13 cellular contexts compared by ENCODE assay signal in the genomic region with DNA sequence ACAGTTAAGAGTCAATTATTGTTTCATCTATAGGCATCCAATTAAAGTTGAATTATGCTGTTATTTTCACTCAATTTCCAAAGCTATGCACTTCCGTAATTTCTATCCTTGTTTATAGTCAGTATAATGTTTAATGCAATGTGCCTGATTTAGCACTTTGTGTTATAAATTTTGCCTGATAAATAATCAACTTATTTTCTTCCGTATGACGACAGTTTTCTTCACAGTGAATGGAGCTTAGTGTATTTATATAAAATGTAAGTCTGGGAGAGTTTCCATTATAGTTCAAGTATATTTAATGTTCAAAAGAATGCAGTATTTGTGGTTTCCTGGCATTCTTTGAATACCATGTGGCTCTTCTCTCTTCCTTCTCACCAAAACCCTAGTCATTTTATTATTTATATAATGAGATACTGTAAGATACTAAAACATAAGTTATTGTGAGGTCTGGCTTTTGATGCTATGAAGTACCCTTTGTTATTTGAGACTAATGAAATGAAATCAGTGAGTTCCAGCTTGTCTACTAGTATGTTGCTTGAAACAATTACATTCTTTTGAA.
DNase-seq lines count a peak whose midpoint lies in the region; ATAC-seq and TF ChIP-seq lines count a peak whose summit lies in the region.
"Had no signal": no experiment of that assay in that cellular context is flagged by ENCODE, and none has a peak within 500 bp of the region (broad histone marks: within the 10 kb centered on the region; RNA-seq: fewer than 3 reads in every experiment).

No MANE protein-coding gene starts in this region.

- peak overlapping the region; percentile 67 for H3K4me2 ChIP-seq in SK-N-SH

- peaks cover 83% of the 10 kb centered on the region for H3F3A ChIP-seq in SK-N-SH (replicated peaks; ENCODE audit: insufficient read depth)

- no peaks in the 10 kb centered on the region for H3K9me2 ChIP-seq in SK-N-SH

- peaks cover 9% of the 10 kb centered on the region; the same call in 1 of the 2 replicates for H3K9me3 ChIP-seq in SK-N-SH
- H3K9me3 ChIP-seq in colonic mucosa = no peaks in the 10 kb centered on the region
- H3K9me3 ChIP-seq: suprapubic skin had no signal

- peak overlapping the region; percentile 79 to 93; a peak in 3 of 4 replicates for H3K27ac ChIP-seq in SK-N-SH (ENCODE audit: low read depth in 2 of 2, low read length in 1 of 2)
- peak overlapping the region; percentile 98 for H3K27ac ChIP-seq in temporal lobe (ENCODE audit: low read depth, low read length)
- no peak overlapping the region for H3K27ac ChIP-seq in colonic mucosa
- H3K27ac ChIP-seq: suprapubic skin had no signal

- H3K4me1 ChIP-seq in SK-N-SH (ENCODE audit: control insufficient read depth in 1 of 2, insufficient read depth in 2 of 2, low read depth in 1 of 2, low read length in 1 of 2) = peaks cover 40 to 61% of the 10 kb centered on the region in 2 experiments
- H3K4me1 ChIP-seq in colonic mucosa = peaks cover 14% of the 10 kb centered on the region

- H4K20me1 ChIP-seq in SK-N-SH (ENCODE audit: insufficient read depth) = no peaks in the 10 kb centered on the region; the same call in 1 of the 2 replicates

- 12% methylated on average over 3 of the region's 3 CpGs for WGBS in SK-N-SH (ENCODE audit: low lambda C conversion rate)

- intact Hi-C loops in colonic mucosa (cut with DNase I) = no loop called here

- H3K27me3 ChIP-seq in SK-N-SH (ENCODE audit: insufficient read depth) = no peaks in the 10 kb centered on the region
- H3K27me3 ChIP-seq in colonic mucosa = no peaks in the 10 kb centered on the region
- H3K27me3 ChIP-seq: suprapubic skin had no signal

- POLR2A ChIA-PET in SK-N-SH (lab: Yijun Ruan, JAX) = no interaction called here

- peaks cover 63% of the 10 kb centered on the region for H3K4me1 Mint-ChIP-seq in activated CD8-positive, alpha-beta memory T cell treated with anti-CD3 and anti-CD28 coated beads, Interleukin-2, amount 10 ng/mL, durations not matched to agents 7 days and 5 days

- H3K9me3 Mint-ChIP-seq in activated CD8-positive, alpha-beta memory T cell treated with anti-CD3 and anti-CD28 coated beads, Interleukin-2, amount 10 ng/mL, durations not matched to agents 7 days and 5 days (ENCODE audit: low read depth) = peaks cover 4% of the 10 kb centered on the region

- CTCF ChIA-PET in activated CD8-positive, alpha-beta memory T cell treated with anti-CD3 and anti-CD28 coated beads, Interleukin-2, amount 10 ng/mL, durations not matched to agents 7 days and 5 days (lab: Charles Lee) = no interaction called here
- CTCF ChIA-PET in SK-N-SH (lab: Yijun Ruan, JAX) = interaction anchor here (0.6 to 1.3 kb wide), 2 partner anchors 9 to 24 kb away, joined by 3 read pairs; no protein-coding TSS in a partner anchor

- H3K36me3 Mint-ChIP-seq in activated CD8-positive, alpha-beta memory T cell treated with anti-CD3 and anti-CD28 coated beads, Interleukin-2, amount 10 ng/mL, durations not matched to agents 7 days and 5 days = peaks cover 30% of the 10 kb centered on the region
- H3K36me3 Mint-ChIP-seq: IgD-negative memory B cell had no signal

- H3K36me3 ChIP-seq in SK-N-SH (replicated peaks in 1 of 2; ENCODE audit: control insufficient read depth in 1 of 2, insufficient read depth in 2 of 2, low read length in 1 of 2) (peaks cover 6 to 31% of the 10 kb centered on the region in 2 experiments), colonic mucosa (no peaks in the 10 kb centered on the region)
- H3K36me3 ChIP-seq: suprapubic skin had no signal

- TF ChIP-seq EP300 in SK-N-SH (IDR thresholded peaks at IDR 0.05; ENCODE audit: borderline replicate concordance in 1 of 2, low read depth in 1 of 2, low read length in 1 of 2) = peak in 1 of 2 experiments; percentile 69; a peak in 2 of 4 replicates

- peak overlapping the region; percentile 25 for H3K27ac Mint-ChIP-seq in activated CD8-positive, alpha-beta memory T cell treated with anti-CD3 and anti-CD28 coated beads, Interleukin-2, amount 10 ng/mL, durations not matched to agents 7 days and 5 days
- H3K27ac Mint-ChIP-seq: IgD-negative memory B cell had no signal

- no peak for TF ChIP-seq RAD21 in SK-N-SH (IDR thresholded peaks at IDR 0.05; ENCODE audit: low read length)

- DNase-seq in activated CD8-positive, alpha-beta memory T cell treated with anti-CD3 and anti-CD28 coated beads, Interleukin-2, amount 10 ng/mL, durations not matched to agents 7 days and 5 days = no peak
- no peak for DNase-seq in activated CD8-positive, alpha-beta memory T cell treated with anti-CD3 and anti-CD28 coated beads, Interleukin-2, amount 50 U/mL, for 48 hours
- DNase-seq in SK-N-SH (no peak), fibroblast of gingiva (ENCODE audit: low read depth) (peak; percentile 56), colonic mucosa (no peak), NCI-H2171 (lab: John Stamatoyannopoulos, UW) (no peak)
- DNase-seq: NCI-H510A; nephron progenitor cell; stimulated activated CD4-positive, alpha-beta T cell treated with anti-CD3 and anti-CD28 coated beads, Interleukin-1b, Interleukin-23, amount 100 ng/mL, for 48 hours had no signal

- H3K79me2 ChIP-seq in SK-N-SH (ENCODE audit: insufficient read depth) = peaks cover 87% of the 10 kb centered on the region

- TF ChIP-seq CTCF in SK-N-SH (IDR thresholded peaks at IDR 0.05) = no peak
- no peak for TF ChIP-seq CTCF in colonic mucosa (IDR thresholded peaks at IDR 0.05)

- no peak overlapping the region for H2AFZ ChIP-seq in SK-N-SH (ENCODE audit: low read depth)

- H3K9ac ChIP-seq in SK-N-SH (peak overlapping the region; percentile 58), colonic mucosa (ENCODE audit: low read depth in 2 of 2, low read length in 2 of 2) (no peak overlapping the region)

- no peak overlapping the region for H3K4me3 ChIP-seq in SK-N-SH (ENCODE audit: low read depth in 2 of 2, low read length in 1 of 2)
- H3K4me3 ChIP-seq in colonic mucosa = no peak overlapping the region
- H3K4me3 ChIP-seq: suprapubic skin had no signal

- H3K27me3 Mint-ChIP-seq in activated CD8-positive, alpha-beta memory T cell treated with anti-CD3 and anti-CD28 coated beads, Interleukin-2, amount 10 ng/mL, durations not matched to agents 7 days and 5 days = no peaks in the 10 kb centered on the region

- ATAC-seq in activated CD8-positive, alpha-beta memory T cell treated with anti-CD3 and anti-CD28 coated beads, Interleukin-2, amount 10 ng/mL, durations not matched to agents 7 days and 5 days = no peak
- no peak for ATAC-seq in GM19397 (IDR thresholded peaks at IDR 0.05; ENCODE audit: unreplicated experiment)

- H3K4me3 Mint-ChIP-seq in activated CD8-positive, alpha-beta memory T cell treated with anti-CD3 and anti-CD28 coated beads, Interleukin-2, amount 10 ng/mL, durations not matched to agents 7 days and 5 days = no peak overlapping the region
- H3K4me3 Mint-ChIP-seq: nephron progenitor cell had no signal

TF ChIP-seq in SK-N-SH, 30 proteins besides CTCF, POLR2A, EP300 and RAD21 (continues in another document):
- TF ChIP-seq, protein P1, sequence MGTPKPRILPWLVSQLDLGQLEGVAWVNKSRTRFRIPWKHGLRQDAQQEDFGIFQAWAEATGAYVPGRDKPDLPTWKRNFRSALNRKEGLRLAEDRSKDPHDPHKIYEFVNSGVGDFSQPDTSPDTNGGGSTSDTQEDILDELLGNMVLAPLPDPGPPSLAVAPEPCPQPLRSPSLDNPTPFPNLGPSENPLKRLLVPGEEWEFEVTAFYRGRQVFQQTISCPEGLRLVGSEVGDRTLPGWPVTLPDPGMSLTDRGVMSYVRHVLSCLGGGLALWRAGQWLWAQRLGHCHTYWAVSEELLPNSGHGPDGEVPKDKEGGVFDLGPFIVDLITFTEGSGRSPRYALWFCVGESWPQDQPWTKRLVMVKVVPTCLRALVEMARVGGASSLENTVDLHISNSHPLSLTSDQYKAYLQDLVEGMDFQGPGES (IDR thresholded peaks at IDR 0.05; ENCODE audit: low read depth, low read length) = no peak
- TF ChIP-seq GATA2 (CRISPR knock-in tag; IDR thresholded peaks at IDR 0.05) (no peak), NRF1 (IDR thresholded peaks at IDR 0.05; ENCODE audit: low read depth, low read length) (no peak), JUND (IDR thresholded peaks at IDR 0.05) (peak; percentile 49; the same call in 1 of the 2 replicates), NFIC (IDR thresholded peaks at IDR 0.05; ENCODE audit: borderline replicate concordance) (peak; percentile 59; the same call in 1 of the 2 replicates), YY1 (IDR thresholded peaks at IDR 0.05; ENCODE audit: low read depth) (no peak), FOXJ3 (CRISPR knock-in tag; IDR thresholded peaks at IDR 0.05) (no peak), RFX5 (IDR thresholded peaks at IDR 0.05; ENCODE audit: low read length) (no peak), CHD2 (IDR thresholded peaks at IDR 0.05; ENCODE audit: low read length, partially characterized antibody) (no peak), SMC3 (IDR thresholded peaks at IDR 0.05; ENCODE audit: low read depth, low read length) (no peak), MEF2A (IDR thresholded peaks at IDR 0.05; ENCODE audit: borderline replicate concordance, low read depth) (peak; percentile 40; the same call in 1 of the 2 replicates), GABPA (IDR thresholded peaks at IDR 0.05; ENCODE audit: low read depth) (no peak)
- TF ChIP-seq, protein P2, sequence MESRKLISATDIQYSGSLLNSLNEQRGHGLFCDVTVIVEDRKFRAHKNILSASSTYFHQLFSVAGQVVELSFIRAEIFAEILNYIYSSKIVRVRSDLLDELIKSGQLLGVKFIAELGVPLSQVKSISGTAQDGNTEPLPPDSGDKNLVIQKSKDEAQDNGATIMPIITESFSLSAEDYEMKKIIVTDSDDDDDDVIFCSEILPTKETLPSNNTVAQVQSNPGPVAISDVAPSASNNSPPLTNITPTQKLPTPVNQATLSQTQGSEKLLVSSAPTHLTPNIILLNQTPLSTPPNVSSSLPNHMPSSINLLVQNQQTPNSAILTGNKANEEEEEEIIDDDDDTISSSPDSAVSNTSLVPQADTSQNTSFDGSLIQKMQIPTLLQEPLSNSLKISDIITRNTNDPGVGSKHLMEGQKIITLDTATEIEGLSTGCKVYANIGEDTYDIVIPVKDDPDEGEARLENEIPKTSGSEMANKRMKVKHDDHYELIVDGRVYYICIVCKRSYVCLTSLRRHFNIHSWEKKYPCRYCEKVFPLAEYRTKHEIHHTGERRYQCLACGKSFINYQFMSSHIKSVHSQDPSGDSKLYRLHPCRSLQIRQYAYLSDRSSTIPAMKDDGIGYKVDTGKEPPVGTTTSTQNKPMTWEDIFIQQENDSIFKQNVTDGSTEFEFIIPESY (IDR thresholded peaks at IDR 0.05; ENCODE audit: borderline replicate concordance, low read depth) = no peak
- TF ChIP-seq, protein P3, sequence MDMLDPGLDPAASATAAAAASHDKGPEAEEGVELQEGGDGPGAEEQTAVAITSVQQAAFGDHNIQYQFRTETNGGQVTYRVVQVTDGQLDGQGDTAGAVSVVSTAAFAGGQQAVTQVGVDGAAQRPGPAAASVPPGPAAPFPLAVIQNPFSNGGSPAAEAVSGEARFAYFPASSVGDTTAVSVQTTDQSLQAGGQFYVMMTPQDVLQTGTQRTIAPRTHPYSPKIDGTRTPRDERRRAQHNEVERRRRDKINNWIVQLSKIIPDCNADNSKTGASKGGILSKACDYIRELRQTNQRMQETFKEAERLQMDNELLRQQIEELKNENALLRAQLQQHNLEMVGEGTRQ (IDR thresholded peaks at IDR 0.05; ENCODE audit: borderline replicate concordance, low read depth, low read length) = no peak
